Comparison of ENCODE assay signal across 19 cellular contexts in the genomic region with DNA sequence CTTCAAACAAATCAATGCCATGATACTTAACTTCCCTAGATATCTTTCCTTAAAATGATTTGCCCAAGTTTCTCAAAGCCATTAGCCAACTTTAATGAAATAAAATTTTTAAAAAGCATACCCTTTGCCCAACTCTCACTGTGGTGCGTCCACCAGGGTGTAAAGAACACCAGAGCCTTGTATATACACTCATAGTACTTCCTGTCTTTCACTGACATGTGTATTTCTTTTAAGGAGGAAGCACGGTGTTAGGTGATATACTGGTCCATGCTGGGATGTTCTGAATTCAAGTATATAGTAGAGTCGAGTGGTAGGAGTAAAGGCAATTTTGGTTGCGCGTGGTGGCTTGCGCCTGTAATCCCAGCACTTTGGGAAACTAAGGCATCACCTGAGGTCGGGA. TPM values are rescaled to one million over a fixed set of nuclear protein-coding genes. Genes with fewer than 3 reads are reported as not detected.
DNase-seq lines count a peak whose midpoint lies in the region; ATAC-seq and TF ChIP-seq lines count a peak whose summit lies in the region.
"Had no signal": no experiment of that assay in that cellular context is flagged by ENCODE, and none has a peak within 500 bp of the region (broad histone marks: within the 10 kb centered on the region; RNA-seq: fewer than 3 reads in every experiment).

No MANE protein-coding gene starts in this region.

- intact Hi-C loops in testis (cut with DNase I; ENCODE audit: low total_unique reads) = no loop called here

- H3K9me3 Mint-ChIP-seq in effector memory CD8-positive, alpha-beta T cell = no peaks in the 10 kb centered on the region

- H3K36me3 ChIP-seq in DND-41 (ENCODE audit: insufficient read depth, low read length) = peaks cover 50% of the 10 kb centered on the region
- no peaks in the 10 kb centered on the region for H3K36me3 ChIP-seq in testis (ENCODE audit: low read depth, missing control alignments)
- H3K36me3 ChIP-seq: BE2C had no signal

- H3K27ac ChIP-seq in DND-41 (ENCODE audit: low read length) (peak overlapping the region; percentile 70), testis (no peak overlapping the region)

- no peaks in the 10 kb centered on the region for H3K27me3 Mint-ChIP-seq in effector memory CD8-positive, alpha-beta T cell

- TF ChIP-seq CTCF in DND-41 (IDR thresholded peaks at IDR 0.05; ENCODE audit: borderline replicate concordance, extremely low read depth, low read length, poor library complexity, severe bottlenecking) = no peak
- TF ChIP-seq CTCF in testis (IDR thresholded peaks at IDR 0.05) = no peak

- peak; percentile 13 for DNase-seq in SIG-M5 treated with dmso at 0.1 percent for 504 hours (lab: John Stamatoyannopoulos, UW; ENCODE audit: unreplicated experiment)
- no peak for DNase-seq in SIG-M5 (lab: John Stamatoyannopoulos, UW)
- no peak for DNase-seq in DND-41
- DNase-seq in effector memory CD8-positive, alpha-beta T cell = no peak
- no peak for DNase-seq in testis
- DNase-seq: BE2C, Caco-2, GF-D8, H9, IMR-90, Kasumi-1, MM.1S, NCI-H1105, NCI-H510A treated with DMSO at 0.1 percent for 48 hours, NCI-H774, SK-N-SH had no signal

- H3K79me2 ChIP-seq in DND-41 (ENCODE audit: insufficient read depth, low read length) = peaks cover 100% of the 10 kb centered on the region

- ATAC-seq in DND-41 (ENCODE audit: insufficient read depth, low read depth) = no peak
- ATAC-seq in effector memory CD8-positive, alpha-beta T cell (replicated peaks) = peak; percentile 35
- no peak for ATAC-seq in GM21528 (IDR thresholded peaks at IDR 0.05; ENCODE audit: low FRiP score, unreplicated experiment)
- no peak for ATAC-seq in GM21360 (IDR thresholded peaks at IDR 0.05; ENCODE audit: unreplicated experiment)
- ATAC-seq: Panc1 had no signal

- H3K4me3 ChIP-seq in DND-41 (ENCODE audit: low read depth in 1 of 2, low read length in 2 of 2) (no peak overlapping the region), testis (no peak overlapping the region)

- WGBS in testis, 2 donors = 89 to 92% methylated on average over 7 of the region's 7 CpGs

- no peak overlapping the region for H3K4me3 Mint-ChIP-seq in effector memory CD8-positive, alpha-beta T cell
- H3K4me3 Mint-ChIP-seq: H9 had no signal

- peaks cover 80% of the 10 kb centered on the region for H4K20me1 ChIP-seq in DND-41 (ENCODE audit: insufficient read depth, low read length)

- peaks cover 8% of the 10 kb centered on the region for H3K36me3 Mint-ChIP-seq in effector memory CD8-positive, alpha-beta T cell (ENCODE audit: insufficient read depth)

- H3K4me2 ChIP-seq in DND-41 (ENCODE audit: insufficient read depth, low read length) = peak overlapping the region; percentile 19
- H3K4me2 ChIP-seq: SK-N-SH had no signal

- no peak overlapping the region for H3K9ac ChIP-seq in DND-41 (ENCODE audit: low read depth, low read length)
- H3K9ac ChIP-seq: SK-N-SH had no signal

- H3K27me3 ChIP-seq in DND-41 (ENCODE audit: insufficient read depth, low read length, poor library complexity) (no peaks in the 10 kb centered on the region), testis (no peaks in the 10 kb centered on the region)
- H3K27me3 ChIP-seq: BE2C had no signal

- no peak overlapping the region for H2AFZ ChIP-seq in DND-41 (ENCODE audit: low read depth, low read length)

- H3K4me1 ChIP-seq in DND-41 (ENCODE audit: insufficient read depth, low read length) (peaks cover 67% of the 10 kb centered on the region), testis (peaks cover 15% of the 10 kb centered on the region)
- H3K4me1 ChIP-seq: BE2C had no signal

- H3K27ac Mint-ChIP-seq in effector memory CD8-positive, alpha-beta T cell = no peak overlapping the region
- H3K27ac Mint-ChIP-seq: H9 had no signal

- peaks cover 4 to 22% of the 10 kb centered on the region in 2 donors for H3K4me1 Mint-ChIP-seq in effector memory CD8-positive, alpha-beta T cell (ENCODE audit: low read depth in 2 of 2)
- H3K4me1 Mint-ChIP-seq: H9 had no signal

- H3K9me3 ChIP-seq in DND-41 (ENCODE audit: insufficient read depth, low read length, severe bottlenecking) (no peaks in the 10 kb centered on the region), testis (no peaks in the 10 kb centered on the region)
- H3K9me3 ChIP-seq: BE2C, Caco-2, SK-N-SH had no signal

- TF ChIP-seq POLR2A in testis (IDR thresholded peaks at IDR 0.05) = no peak

RNA-seq across cellular contexts. Expression of a gene that starts 22.7 kb away (rescaled TPM):
- 10 to 100 TPM; 47.9 to 62.1 TPM for total RNA-seq in testis
- 20.3 TPM for polyA plus RNA-seq in testis (ENCODE audit: insufficient read depth, low read depth, low replicate concordance)
